In genomic region chr4:38868055-38868965, GRCh38 we compare ENCODE assay signal across 1 cellular context.
TF ChIP-seq lines count a peak whose summit lies in the region.

No MANE protein-coding gene starts in this region.

TF ChIP-seq in SK-N-SH, 30 proteins besides CTCF, POLR2A, EP300 and RAD21 (continued from another document):
- TF ChIP-seq, protein P1, sequence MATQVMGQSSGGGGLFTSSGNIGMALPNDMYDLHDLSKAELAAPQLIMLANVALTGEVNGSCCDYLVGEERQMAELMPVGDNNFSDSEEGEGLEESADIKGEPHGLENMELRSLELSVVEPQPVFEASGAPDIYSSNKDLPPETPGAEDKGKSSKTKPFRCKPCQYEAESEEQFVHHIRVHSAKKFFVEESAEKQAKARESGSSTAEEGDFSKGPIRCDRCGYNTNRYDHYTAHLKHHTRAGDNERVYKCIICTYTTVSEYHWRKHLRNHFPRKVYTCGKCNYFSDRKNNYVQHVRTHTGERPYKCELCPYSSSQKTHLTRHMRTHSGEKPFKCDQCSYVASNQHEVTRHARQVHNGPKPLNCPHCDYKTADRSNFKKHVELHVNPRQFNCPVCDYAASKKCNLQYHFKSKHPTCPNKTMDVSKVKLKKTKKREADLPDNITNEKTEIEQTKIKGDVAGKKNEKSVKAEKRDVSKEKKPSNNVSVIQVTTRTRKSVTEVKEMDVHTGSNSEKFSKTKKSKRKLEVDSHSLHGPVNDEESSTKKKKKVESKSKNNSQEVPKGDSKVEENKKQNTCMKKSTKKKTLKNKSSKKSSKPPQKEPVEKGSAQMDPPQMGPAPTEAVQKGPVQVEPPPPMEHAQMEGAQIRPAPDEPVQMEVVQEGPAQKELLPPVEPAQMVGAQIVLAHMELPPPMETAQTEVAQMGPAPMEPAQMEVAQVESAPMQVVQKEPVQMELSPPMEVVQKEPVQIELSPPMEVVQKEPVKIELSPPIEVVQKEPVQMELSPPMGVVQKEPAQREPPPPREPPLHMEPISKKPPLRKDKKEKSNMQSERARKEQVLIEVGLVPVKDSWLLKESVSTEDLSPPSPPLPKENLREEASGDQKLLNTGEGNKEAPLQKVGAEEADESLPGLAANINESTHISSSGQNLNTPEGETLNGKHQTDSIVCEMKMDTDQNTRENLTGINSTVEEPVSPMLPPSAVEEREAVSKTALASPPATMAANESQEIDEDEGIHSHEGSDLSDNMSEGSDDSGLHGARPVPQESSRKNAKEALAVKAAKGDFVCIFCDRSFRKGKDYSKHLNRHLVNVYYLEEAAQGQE (IDR thresholded peaks at IDR 0.05; ENCODE audit: low read depth, low read length): no peak
- TF ChIP-seq FOXJ3 (CRISPR knock-in tag; IDR thresholded peaks at IDR 0.05): no peak
- TF ChIP-seq TCF12 (IDR thresholded peaks at IDR 0.05): no peak
- no peak for TF ChIP-seq IRF3 (IDR thresholded peaks at IDR 0.05; ENCODE audit: low read depth, low read length)
- no peak for TF ChIP-seq FOXM1 (IDR thresholded peaks at IDR 0.05; ENCODE audit: low read depth)
- no peak for TF ChIP-seq ELF1 (IDR thresholded peaks at IDR 0.05)
- TF ChIP-seq MEF2A (IDR thresholded peaks at IDR 0.05; ENCODE audit: borderline replicate concordance, low read depth): no peak
- TF ChIP-seq, protein P2, sequence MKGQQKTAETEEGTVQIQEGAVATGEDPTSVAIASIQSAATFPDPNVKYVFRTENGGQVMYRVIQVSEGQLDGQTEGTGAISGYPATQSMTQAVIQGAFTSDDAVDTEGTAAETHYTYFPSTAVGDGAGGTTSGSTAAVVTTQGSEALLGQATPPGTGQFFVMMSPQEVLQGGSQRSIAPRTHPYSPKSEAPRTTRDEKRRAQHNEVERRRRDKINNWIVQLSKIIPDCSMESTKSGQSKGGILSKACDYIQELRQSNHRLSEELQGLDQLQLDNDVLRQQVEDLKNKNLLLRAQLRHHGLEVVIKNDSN (IDR thresholded peaks at IDR 0.05; ENCODE audit: borderline replicate concordance, low read depth): no peak
- TF ChIP-seq TEAD4 (IDR thresholded peaks at IDR 0.05; ENCODE audit: borderline replicate concordance, insufficient read depth): no peak
- no peak for TF ChIP-seq RCOR1 (IDR thresholded peaks at IDR 0.05; ENCODE audit: low read length)
- no peak for TF ChIP-seq GATA2 (CRISPR knock-in tag; IDR thresholded peaks at IDR 0.05)
- TF ChIP-seq ZBTB33 (IDR thresholded peaks at IDR 0.05; ENCODE audit: borderline replicate concordance, low read depth): no peak
- TF ChIP-seq EZH2phosphoT487 (IDR thresholded peaks at IDR 0.05; ENCODE audit: borderline replicate concordance, low read depth): no peak
- TF ChIP-seq RFX5 (IDR thresholded peaks at IDR 0.05; ENCODE audit: low read length): no peak
- TF ChIP-seq TAF1 (IDR thresholded peaks at IDR 0.05; ENCODE audit: borderline replicate concordance, low read depth, low read length): no peak
- no peak for TF ChIP-seq MXI1 (IDR thresholded peaks at IDR 0.05; ENCODE audit: low read depth, low read length)
- TF ChIP-seq RXRA (IDR thresholded peaks at IDR 0.05; ENCODE audit: borderline replicate concordance, low read depth): no peak
